In the genomic region with DNA sequence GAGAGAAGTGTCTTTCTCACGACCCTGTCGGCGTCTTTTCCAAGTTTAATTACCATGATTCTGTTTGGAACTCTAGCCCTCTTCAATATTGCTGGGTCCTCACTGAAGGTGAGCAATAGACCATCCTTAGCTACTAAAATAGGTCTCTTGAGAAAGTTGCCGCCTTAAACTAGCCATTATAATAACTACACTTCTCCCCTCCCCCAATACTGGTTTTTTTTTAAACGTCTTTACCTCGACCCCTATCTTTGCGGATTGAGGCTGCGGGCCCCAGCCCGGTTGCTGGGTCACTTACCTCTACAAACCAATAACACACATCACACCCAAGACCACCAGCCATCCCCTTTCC, we compare ENCODE assay signal across 7 cellular contexts. TPM values are rescaled to one million over a fixed set of nuclear protein-coding genes. Genes with fewer than 3 reads are reported as not detected.
DNase-seq lines count a peak whose midpoint lies in the region; ATAC-seq and TF ChIP-seq lines count a peak whose summit lies in the region.

No MANE protein-coding gene starts in this region.

- H3K27me3 ChIP-seq in HUES48 (ENCODE audit: control insufficient read depth, insufficient read depth, low read length), result no peaks in the 10 kb centered on the region
- no peaks in the 10 kb centered on the region for H3K27me3 ChIP-seq in body of pancreas
- no peaks in the 10 kb centered on the region for H3K27me3 ChIP-seq in liver (ENCODE audit: control insufficient read depth in 4 of 4, insufficient read depth in 4 of 4, low read length in 3 of 4)
- H3K27me3 ChIP-seq in tibial nerve, result no peaks in the 10 kb centered on the region

- peaks cover 43% of the 10 kb centered on the region for H3K36me3 ChIP-seq in HUES48 (ENCODE audit: control insufficient read depth, insufficient read depth, low read length)
- peaks cover 0 to 15% of the 10 kb centered on the region in 2 donors for H3K36me3 ChIP-seq in body of pancreas (replicated peaks in 1 of 2; ENCODE audit: insufficient read depth in 1 of 2, low read depth in 2 of 2)
- H3K36me3 ChIP-seq in liver (ENCODE audit: control insufficient read depth in 4 of 4, insufficient read depth in 3 of 4, low read depth in 1 of 4, low read length in 3 of 4), result peaks cover 7 to 32% (median 26%) of the 10 kb centered on the region in 4 donors
- H3K36me3 ChIP-seq in tibial nerve, result peaks cover 7 to 37% (median 7%) of the 10 kb centered on the region in 3 donors

- no peak for TF ChIP-seq EP300 in tibial nerve (IDR thresholded peaks at IDR 0.05)

- TF ChIP-seq CTCF in body of pancreas (IDR thresholded peaks at IDR 0.05) (peak in 1 of 7 experiments; percentile 2), liver (IDR thresholded peaks at IDR 0.05; ENCODE audit: low read depth, low read length, missing input control) (no peak), tibial nerve (IDR thresholded peaks at IDR 0.05) (no peak)

- H3K4me3 ChIP-seq in HUES48 (ENCODE audit: low read depth, low read length) (peak overlapping the region; percentile 92), body of pancreas (peak overlapping the region; percentile 16 to 57), liver (ENCODE audit: low read depth in 1 of 3, low read length in 3 of 3) (peak overlapping the region; percentile 60 to 72 (median 61)), tibial nerve (peak overlapping the region; percentile 59 to 79 (median 64))

- no peak for TF ChIP-seq POLR2A in body of pancreas (IDR thresholded peaks at IDR 0.05)
- TF ChIP-seq POLR2A in tibial nerve (IDR thresholded peaks at IDR 0.05), result no peak

- ATAC-seq in body of pancreas, result peak; percentile 0

- peak overlapping the region; percentile 95 for H3K27ac ChIP-seq in HUES48 (ENCODE audit: low read depth, low read length)
- H3K27ac ChIP-seq in body of pancreas, result peak overlapping the region; percentile 97 to 99 (median 98)
- H3K27ac ChIP-seq in liver (ENCODE audit: low read depth in 1 of 2, low read length in 2 of 2), result peak overlapping the region; percentile 95 to 97
- H3K27ac ChIP-seq in tibial nerve, result peak overlapping the region; percentile 96 to 99 (median 98)

- DNase-seq in body of pancreas, result no peak
- no peak for DNase-seq in tibial nerve (ENCODE audit: low spot score in 2 of 2)
- no peak for DNase-seq in NCI-H2029 (lab: John Stamatoyannopoulos, UW)
- no peak for DNase-seq in NCI-H1092 (lab: John Stamatoyannopoulos, UW)
- DNase-seq in NCI-H2227 treated with DMSO at 0.1 percent for 48 hours (lab: John Stamatoyannopoulos, UW), result no peak

- WGBS in body of pancreas, 2 donors, result 0% methylated on average over 9 of the region's 9 CpGs
- WGBS in liver, result under 1% methylated on average over 9 of the region's 9 CpGs
- WGBS in tibial nerve, 2 donors, result 1 to 4% methylated on average over 9 of the region's 9 CpGs

- H3K9ac ChIP-seq in HUES48 (ENCODE audit: low read depth, low read length) (peak overlapping the region; percentile 75), liver (ENCODE audit: low read depth in 1 of 2, low read length in 2 of 2) (peak overlapping the region; percentile 71 to 80)

- H3K9me3 ChIP-seq in HUES48 (ENCODE audit: control insufficient read depth, insufficient read depth, low read length) (no peaks in the 10 kb centered on the region), body of pancreas (no peaks in the 10 kb centered on the region), liver (ENCODE audit: control insufficient read depth in 4 of 4, low read length in 3 of 4) (no peaks in the 10 kb centered on the region), tibial nerve (no peaks in the 10 kb centered on the region)

- H3K4me1 ChIP-seq in HUES48 (ENCODE audit: control insufficient read depth, insufficient read depth, low read length) (peaks cover 24% of the 10 kb centered on the region), body of pancreas (peaks cover 27% of the 10 kb centered on the region), liver (ENCODE audit: control insufficient read depth in 4 of 4, insufficient read depth in 4 of 4, low read length in 3 of 4) (peaks cover 5 to 19% (median 9%) of the 10 kb centered on the region in 4 donors), tibial nerve (peaks cover 0 to 36% (median 13%) of the 10 kb centered on the region in 4 donors)

- TF ChIP-seq RAD21 in liver (IDR thresholded peaks at IDR 0.05), result no peak

- intact Hi-C loops in body of pancreas (cut with DNase I), result no loop called here

TF ChIP-seq in liver, 16 proteins besides CTCF, POLR2A, EP300 and RAD21:
- TF ChIP-seq, protein P1, sequence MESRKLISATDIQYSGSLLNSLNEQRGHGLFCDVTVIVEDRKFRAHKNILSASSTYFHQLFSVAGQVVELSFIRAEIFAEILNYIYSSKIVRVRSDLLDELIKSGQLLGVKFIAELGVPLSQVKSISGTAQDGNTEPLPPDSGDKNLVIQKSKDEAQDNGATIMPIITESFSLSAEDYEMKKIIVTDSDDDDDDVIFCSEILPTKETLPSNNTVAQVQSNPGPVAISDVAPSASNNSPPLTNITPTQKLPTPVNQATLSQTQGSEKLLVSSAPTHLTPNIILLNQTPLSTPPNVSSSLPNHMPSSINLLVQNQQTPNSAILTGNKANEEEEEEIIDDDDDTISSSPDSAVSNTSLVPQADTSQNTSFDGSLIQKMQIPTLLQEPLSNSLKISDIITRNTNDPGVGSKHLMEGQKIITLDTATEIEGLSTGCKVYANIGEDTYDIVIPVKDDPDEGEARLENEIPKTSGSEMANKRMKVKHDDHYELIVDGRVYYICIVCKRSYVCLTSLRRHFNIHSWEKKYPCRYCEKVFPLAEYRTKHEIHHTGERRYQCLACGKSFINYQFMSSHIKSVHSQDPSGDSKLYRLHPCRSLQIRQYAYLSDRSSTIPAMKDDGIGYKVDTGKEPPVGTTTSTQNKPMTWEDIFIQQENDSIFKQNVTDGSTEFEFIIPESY (IDR thresholded peaks at IDR 0.05), result no peak
- TF ChIP-seq, protein P2, sequence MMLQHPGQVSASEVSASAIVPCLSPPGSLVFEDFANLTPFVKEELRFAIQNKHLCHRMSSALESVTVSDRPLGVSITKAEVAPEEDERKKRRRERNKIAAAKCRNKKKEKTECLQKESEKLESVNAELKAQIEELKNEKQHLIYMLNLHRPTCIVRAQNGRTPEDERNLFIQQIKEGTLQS (IDR thresholded peaks at IDR 0.05), result peak; percentile 5

RNA-seq across cellular contexts. Expression of gene ENSA, which starts 0.7 kb away (rescaled TPM):
- total RNA-seq in body of pancreas (100 to 1,000 TPM in 1 of 2 donors, 10 to 100 TPM in 1; 64.6 to 203 TPM), liver (10 to 100 TPM; 53.2 to 57.3 TPM), tibial nerve (100 to 1,000 TPM; 120 to 331 (median 231) TPM)
- polyA plus RNA-seq in liver, result 10 to 100 TPM; 19.0 to 59.8 TPM

RNA-seq across cellular contexts. Expression of gene MCL1, which starts 49.3 kb away (rescaled TPM):
- total RNA-seq in body of pancreas, result 100 to 1,000 TPM; 211 to 223 TPM
- total RNA-seq in liver, result 100 to 1,000 TPM in 1 of 2 donors, 10 to 100 TPM in 1; 94.6 to 181 TPM
- polyA plus RNA-seq in liver, result 10 to 100 TPM; 23.4 to 65.4 TPM
- total RNA-seq in tibial nerve, result 100 to 1,000 TPM; 235 to 306 (median 258) TPM

Comparison
In these comparisons a context has a peak if more than half of its experiments do, and no peak if none do; other contexts are left out.
1. H3K4me3 ChIP-seq: peak in every context shown above with its lines; median percentile 92 in HUES48; 64 in tibial nerve; 61 in liver; 36 in body of pancreas.